1 cellular context compared by ENCODE assay signal in genomic region chr6:30871592-30872183, GRCh38.
TF ChIP-seq lines count a peak whose summit lies in the region.

No MANE protein-coding gene starts in this region.

TF ChIP-seq in SK-N-SH, 30 proteins besides CTCF, POLR2A, EP300 and RAD21 (continued from another document):
- TF ChIP-seq FOXM1 (IDR thresholded peaks at IDR 0.05; ENCODE audit: low read depth) = no peak
